1 cellular context compared by ENCODE assay signal in genomic region chr3:52237659-52238172, GRCh38.
TF ChIP-seq lines count a peak whose summit lies in the region.

No MANE protein-coding gene starts in this region.

TF ChIP-seq in A549, 52 proteins besides CTCF, POLR2A, EP300 and RAD21 (continued from another document):
- TF ChIP-seq REST (IDR thresholded peaks at IDR 0.05) (no peak), FOXS1 (CRISPR knock-in tag; IDR thresholded peaks at IDR 0.05) (no peak)
TF ChIP-seq in A549: peak in this region for 1.
